ENCODE assay signal across 33 cellular contexts in genomic region chr13:28854657-28855056, GRCh38. TPM values are rescaled to one million over a fixed set of nuclear protein-coding genes. Genes with fewer than 3 reads are reported as not detected.
DNase-seq lines count a peak whose midpoint lies in the region; ATAC-seq and TF ChIP-seq lines count a peak whose summit lies in the region.
"Had no signal": no experiment of that assay in that cellular context is flagged by ENCODE, and none has a peak within 500 bp of the region (broad histone marks: within the 10 kb centered on the region; RNA-seq: fewer than 3 reads in every experiment).

No MANE protein-coding gene starts in this region.

- no peak overlapping the region for H2AFZ ChIP-seq in HCT116 (ENCODE audit: low read depth, low read length, poor library complexity, severe bottlenecking)

- no peak for TF ChIP-seq POLR2A in HCT116 (IDR thresholded peaks at IDR 0.05; ENCODE audit: borderline replicate concordance, extremely low read depth, insufficient read depth, insufficient read length)

- RAD21 ChIA-PET in HCT116 (lab: Charles Lee; ENCODE audit: low non-redundant PET in 1 of 2, low total read pairs in 2 of 2, uncharacterized antibody in 2 of 2, unreplicated experiment in 2 of 2): no interaction called here

- H3K4me1 ChIP-seq in HCT116 (ENCODE audit: control insufficient read depth in 1 of 2, insufficient read depth in 2 of 2, low read length in 2 of 2): no peaks in the 10 kb centered on the region
- H3K4me1 ChIP-seq: BE2C, gastroesophageal sphincter, SJCRH30, stomach, tibial artery had no signal

- in situ Hi-C loops in Caki2 (cut with HindIII; ENCODE audit: low pct_unique_long_range_greater_than_20kb, low sequenced_read_pairs): no loop called here

- H4K20me1 ChIP-seq in HCT116 (ENCODE audit: insufficient read depth): no peaks in the 10 kb centered on the region

- H3K9me3 ChIP-seq in HCT116 (ENCODE audit: control insufficient read depth in 1 of 2, insufficient read depth in 1 of 2, low read depth in 1 of 2, low read length in 2 of 2): no peaks in the 10 kb centered on the region
- H3K9me3 ChIP-seq in SK-N-MC (ENCODE audit: low read depth, low read length): no peaks in the 10 kb centered on the region
- H3K9me3 ChIP-seq: BE2C, gastroesophageal sphincter, stomach, tibial artery had no signal

- no TSS peak for BruUV-seq in HCT116 (replicated peaks; lab: Mats Ljungman, UMichigan)

- POLR2A ChIA-PET in HCT116 (lab: Charles Lee): no interaction called here

- peak; percentile 2 for DNase-seq in Caki2 (ENCODE audit: low read depth)
- DNase-seq in HCT116 (ENCODE audit: low read depth, low spot score): no peak
- no peak for DNase-seq in SK-N-MC (ENCODE audit: low read depth, low spot score)
- DNase-seq in left kidney (ENCODE audit: low read depth, low spot score): peak; percentile 24
- DNase-seq in activated T-cell treated with anti-CD3 and anti-CD28 coated beads for 4 hours: no peak
- no peak for DNase-seq in NCI-H2196 treated with DMSO at 0.1 percent for 48 hours (lab: John Stamatoyannopoulos, UW; ENCODE audit: unreplicated experiment)
- no peak for DNase-seq in stimulated activated CD4-positive, alpha-beta T cell treated with anti-CD3 and anti-CD28 coated beads, Interleukin-15, amount 100 ng/mL, for 24 hours
- DNase-seq: ACHN; activated CD4-positive, alpha-beta T cell treated with anti-CD3 and anti-CD28 coated beads for 48 hours; amniotic stem cell; BE2C; brain microvascular endothelial cell; CD8-positive, alpha-beta T cell; DMS 273 treated with DMSO at 0.1 percent for 48 hours; dorsolateral prefrontal cortex; HCEC 1CT; immature natural killer cell; left colon; MV-4-11; NCI-H1436; NCI-H2081; NCI-H748 treated with DMSO at 0.1 percent for 48 hours; RPMI8226; small intestine; stomach; T-cell; tibial artery; WERI-Rb-1 had no signal

- no peaks in the 10 kb centered on the region for H3K79me2 ChIP-seq in HCT116 (ENCODE audit: insufficient read depth, low read length)

- CTCF ChIA-PET in HCT116 (lab: Charles Lee): no interaction called here

- no peaks in the 10 kb centered on the region for H3K36me3 ChIP-seq in HCT116 (ENCODE audit: control insufficient read depth in 1 of 2, insufficient read depth in 2 of 2, low read length in 2 of 2)
- no peaks in the 10 kb centered on the region for H3K36me3 ChIP-seq in SK-N-MC (ENCODE audit: insufficient read depth, low read length)
- H3K36me3 ChIP-seq: BE2C, brain microvascular endothelial cell, gastroesophageal sphincter, SJCRH30, stomach, tibial artery, WERI-Rb-1 had no signal

- H3K4me2 ChIP-seq in HCT116 (ENCODE audit: low read length): no peak overlapping the region
- H3K4me2 ChIP-seq: KMS-11 had no signal

- intact Hi-C loops in HCT116 (cut with micrococcal nuclease): no loop called here

- peaks cover 81% of the 10 kb centered on the region for H3K27me3 ChIP-seq in HCT116 (ENCODE audit: insufficient read depth, low read length)
- H3K27me3 ChIP-seq: brain microvascular endothelial cell, gastroesophageal sphincter, tibial artery had no signal

- H3K9me2 ChIP-seq in HCT116 (ENCODE audit: insufficient read depth): no peaks in the 10 kb centered on the region

- H3K4me3 ChIP-seq in HCT116 (replicated peaks in 1 of 2; ENCODE audit: low read depth in 1 of 2, low read length in 2 of 2) (no peak overlapping the region), SK-N-MC (0 out of 2 replicates have a peak overlapping the region, but pooled peaks have one; percentile 3)
- H3K4me3 ChIP-seq: dorsolateral prefrontal cortex, gastroesophageal sphincter, SJCRH30, stomach, tibial artery had no signal

- no peak overlapping the region for H3K27ac ChIP-seq in HCT116 (ENCODE audit: low read depth, low read length)
- H3K27ac ChIP-seq in SK-N-MC: no peak overlapping the region
- H3K27ac ChIP-seq: brain microvascular endothelial cell, dorsolateral prefrontal cortex, gastroesophageal sphincter, KMS-11, SJCRH30, stomach, tibial artery, WERI-Rb-1 had no signal

- no peak for TF ChIP-seq CTCF in HCT116 (IDR thresholded peaks at IDR 0.05 in 2 of 3, conservative IDR thresholded peaks at IDR 0.05 in 1 of 3; ENCODE audit: borderline replicate concordance in 1 of 3, insufficient read depth in 1 of 3, low read depth in 2 of 3, low read length in 2 of 3)

- TF ChIP-seq RAD21 in HCT116 (IDR thresholded peaks at IDR 0.05; ENCODE audit: low read depth): no peak

- ATAC-seq in HCT116: peak; percentile 68
- ATAC-seq in SK-N-SH treated with all-trans-retinoic acid at 6 μM for 48 hours: no peak
- ATAC-seq: CD8-positive, alpha-beta T cell; gastroesophageal sphincter; left colon; T-cell had no signal

- H3K9ac ChIP-seq in HCT116 (ENCODE audit: low read length): no peak overlapping the region
- no peak overlapping the region for H3K9ac ChIP-seq in SK-N-MC (ENCODE audit: insufficient read length)
- H3K9ac ChIP-seq: KMS-11 had no signal

TF ChIP-seq in HCT116, 20 proteins besides CTCF, POLR2A, EP300 and RAD21 (continues in another document):
- no peak for TF ChIP-seq CEBPB (IDR thresholded peaks at IDR 0.05; ENCODE audit: low read depth)
- TF ChIP-seq SRF (IDR thresholded peaks at IDR 0.05; ENCODE audit: low read depth): no peak
- no peak for TF ChIP-seq EZH2phosphoT487 (IDR thresholded peaks at IDR 0.05; ENCODE audit: borderline replicate concordance)
- TF ChIP-seq REST (IDR thresholded peaks at IDR 0.05; ENCODE audit: low read depth): no peak
- TF ChIP-seq, protein P1, sequence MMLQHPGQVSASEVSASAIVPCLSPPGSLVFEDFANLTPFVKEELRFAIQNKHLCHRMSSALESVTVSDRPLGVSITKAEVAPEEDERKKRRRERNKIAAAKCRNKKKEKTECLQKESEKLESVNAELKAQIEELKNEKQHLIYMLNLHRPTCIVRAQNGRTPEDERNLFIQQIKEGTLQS (IDR thresholded peaks at IDR 0.05): no peak

TF ChIP-seq in SK-N-SH treated with all-trans-retinoic acid at 6 μM for 48 hours, 23 proteins besides CTCF, POLR2A, EP300 and RAD21 (continues in another document):
- TF ChIP-seq, protein P2, sequence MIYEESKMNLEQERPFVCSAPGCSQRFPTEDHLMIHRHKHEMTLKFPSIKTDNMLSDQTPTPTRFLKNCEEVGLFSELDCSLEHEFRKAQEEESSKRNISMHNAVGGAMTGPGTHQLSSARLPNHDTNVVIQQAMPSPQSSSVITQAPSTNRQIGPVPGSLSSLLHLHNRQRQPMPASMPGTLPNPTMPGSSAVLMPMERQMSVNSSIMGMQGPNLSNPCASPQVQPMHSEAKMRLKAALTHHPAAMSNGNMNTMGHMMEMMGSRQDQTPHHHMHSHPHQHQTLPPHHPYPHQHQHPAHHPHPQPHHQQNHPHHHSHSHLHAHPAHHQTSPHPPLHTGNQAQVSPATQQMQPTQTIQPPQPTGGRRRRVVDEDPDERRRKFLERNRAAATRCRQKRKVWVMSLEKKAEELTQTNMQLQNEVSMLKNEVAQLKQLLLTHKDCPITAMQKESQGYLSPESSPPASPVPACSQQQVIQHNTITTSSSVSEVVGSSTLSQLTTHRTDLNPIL (CRISPR knock-in tag; IDR thresholded peaks at IDR 0.05; ENCODE audit: low read depth): no peak
- TF ChIP-seq PPARA (CRISPR knock-in tag; IDR thresholded peaks at IDR 0.05; ENCODE audit: borderline replicate concordance) (no peak), OSR1 (CRISPR knock-in tag; IDR thresholded peaks at IDR 0.05) (no peak), RARB (CRISPR knock-in tag; IDR thresholded peaks at IDR 0.05) (no peak), ZFP30 (CRISPR knock-in tag; IDR thresholded peaks at IDR 0.05) (no peak), ARNTL (CRISPR knock-in tag; IDR thresholded peaks at IDR 0.05; ENCODE audit: borderline replicate concordance, low read depth) (no peak), ISL1 (CRISPR knock-in tag; IDR thresholded peaks at IDR 0.05) (no peak), ZNF70 (CRISPR knock-in tag; IDR thresholded peaks at IDR 0.05) (no peak), ESRRG (CRISPR knock-in tag; IDR thresholded peaks at IDR 0.05) (no peak), ZNF565 (CRISPR knock-in tag; conservative IDR thresholded peaks at IDR 0.05; ENCODE audit: low read depth) (no peak), CSDC2 (CRISPR knock-in tag; IDR thresholded peaks at IDR 0.05) (no peak), ZNF8 (CRISPR knock-in tag; IDR thresholded peaks at IDR 0.05) (no peak), TCF4 (CRISPR knock-in tag; IDR thresholded peaks at IDR 0.05; ENCODE audit: borderline replicate concordance) (no peak), BACH2 (CRISPR knock-in tag; IDR thresholded peaks at IDR 0.05; ENCODE audit: borderline replicate concordance) (no peak), GLIS3 (CRISPR knock-in tag; IDR thresholded peaks at IDR 0.05) (no peak), TSHZ2 (CRISPR knock-in tag; IDR thresholded peaks at IDR 0.05) (no peak)

RNA-seq across cellular contexts. Expression of gene MTUS2, which starts 34.5 kb away (rescaled TPM):
- total RNA-seq in Caki2 (2014; rRNA removed; shearing (Covaris generic); ENCODE audit: low replicate concordance): not detected in 2 replicates
- 0.02 TPM for total RNA-seq in HCT116 (2021; ENCODE audit: unreplicated experiment)
- polyA plus RNA-seq in HCT116 (2012): 0.02 and 0.03 TPM in 2 replicates
- total RNA-seq: CD8-positive, alpha-beta T cell; fibroblast of lung had no signal

Comparison
In these comparisons a context has a peak if more than half of its experiments do, and no peak if none do; other contexts are left out.
1. DNase-seq: peak in Caki2 (single experiment) and left kidney (single experiment); none in HCT116 (single experiment), SK-N-MC (single experiment), activated T-cell treated with anti-CD3 and anti-CD28 coated beads for 4 hours (single experiment), NCI-H2196 treated with DMSO at 0.1 percent for 48 hours (single experiment) and stimulated activated CD4-positive, alpha-beta T cell treated with anti-CD3 and anti-CD28 coated beads, Interleukin-15, amount 100 ng/mL, for 24 hours (single experiment).